11 cellular contexts compared by ENCODE assay signal in genomic region chr12:19946549-19946948, GRCh38.
A peak's percentile ranks its signal among the peaks of the same experiment; 100 is the strongest.
DNase-seq lines count a peak whose midpoint lies in the region; ATAC-seq and TF ChIP-seq lines count a peak whose summit lies in the region.
"Had no signal": no experiment of that assay in that cellular context is flagged by ENCODE, and none has a peak within 500 bp of the region (broad histone marks: within the 10 kb centered on the region; RNA-seq: fewer than 3 reads in every experiment).

No MANE protein-coding gene starts in this region.

- no peaks in the 10 kb centered on the region for H3K4me1 ChIP-seq in mesenchymal stem cell (ENCODE audit: control insufficient read depth, insufficient read depth, low read depth, low read length)

- CTCF ChIA-PET in BJ (lab: Yijun Ruan, JAX): interaction anchor here (1.2 kb wide), 2 partner anchors 9 to 30 kb away, joined by 3 to 4 read pairs; no protein-coding TSS in a partner anchor

- H3K79me1 ChIP-seq in mesenchymal stem cell (replicated peaks; ENCODE audit: low read length, poor library complexity, severe bottlenecking): no peaks in the 10 kb centered on the region

- whole genome bisulfite sequencing in mesenchymal stem cell: 10% methylated on average over 4 of the region's 5 CpGs

- H3K36me3 ChIP-seq in BJ (ENCODE audit: control insufficient read depth, insufficient read depth, low read length): no peaks in the 10 kb centered on the region
- no peaks in the 10 kb centered on the region for H3K36me3 ChIP-seq in mesenchymal stem cell (ENCODE audit: control insufficient read depth in 1 of 2, insufficient read depth in 2 of 2, low read depth in 1 of 2, low read length in 2 of 2)

- H2BK5ac ChIP-seq in mesenchymal stem cell (ENCODE audit: low read depth, low read length, poor library complexity, severe bottlenecking): no peak overlapping the region

- peak overlapping the region; percentile 4 for H3K4me2 ChIP-seq in mesenchymal stem cell (ENCODE audit: low read length, poor library complexity, severe bottlenecking)

- H3K27me3 ChIP-seq in BJ (ENCODE audit: control insufficient read depth, insufficient read depth, low read length): no peaks in the 10 kb centered on the region
- H3K27me3 ChIP-seq in mesenchymal stem cell (ENCODE audit: control insufficient read depth in 1 of 2, insufficient read depth in 1 of 2, low read length in 2 of 2): no peaks in the 10 kb centered on the region

- no peak overlapping the region for H3K14ac ChIP-seq in mesenchymal stem cell (ENCODE audit: low read length in 2 of 2)

- no peak overlapping the region for H3K23ac ChIP-seq in mesenchymal stem cell (ENCODE audit: low read length in 2 of 2)

- ATAC-seq in GM18511 (IDR thresholded peaks at IDR 0.05; ENCODE audit: unreplicated experiment): no peak
- no peak for ATAC-seq in GM18870 (IDR thresholded peaks at IDR 0.05; ENCODE audit: unreplicated experiment)

- H3K4me3 ChIP-seq in BJ (ENCODE audit: low read depth, low read length): no peak overlapping the region
- peak overlapping the region in 1 of 2 experiments; percentile 30 for H3K4me3 ChIP-seq in mesenchymal stem cell (ENCODE audit: insufficient read depth in 1 of 2, low read depth in 1 of 2, low read length in 2 of 2)

- H3K4ac ChIP-seq in mesenchymal stem cell (ENCODE audit: low read depth in 1 of 2, low read length in 2 of 2): no peak overlapping the region

- POLR2A ChIA-PET in BJ (lab: Charles Lee): interaction anchor here (0.6 kb wide), 3 partner anchors 32 to 1219 kb away, joined by 3 to 4 read pairs (median 3); no protein-coding TSS in a partner anchor

- H3K9ac ChIP-seq in mesenchymal stem cell (ENCODE audit: low read length): peak overlapping the region; percentile 50

- no peak overlapping the region for H4K8ac ChIP-seq in mesenchymal stem cell (ENCODE audit: low read length)

- H2AFZ ChIP-seq in mesenchymal stem cell (ENCODE audit: low read depth, low read length): no peak overlapping the region

- no peak overlapping the region for H2BK12ac ChIP-seq in mesenchymal stem cell (ENCODE audit: low read length in 2 of 2)

- peak overlapping the region; percentile 48 for H3K27ac ChIP-seq in mesenchymal stem cell (ENCODE audit: low read length, poor library complexity, severe bottlenecking)

- H3K18ac ChIP-seq in mesenchymal stem cell (ENCODE audit: low read depth in 1 of 2, low read length in 2 of 2): no peak overlapping the region

- H2BK120ac ChIP-seq in mesenchymal stem cell (ENCODE audit: low read depth, low read length): no peak overlapping the region

- no peak overlapping the region for H2AK5ac ChIP-seq in mesenchymal stem cell (ENCODE audit: low read length, severe bottlenecking)

- no peak overlapping the region for H2BK15ac ChIP-seq in mesenchymal stem cell (ENCODE audit: low read depth, poor library complexity, severe bottlenecking)

- DNase-seq in BJ (ENCODE audit: low read depth): peak; percentile 82
- DNase-seq in NCI-H446 (lab: John Stamatoyannopoulos, UW): peak; percentile 87 to 92
- peak; percentile 94 for DNase-seq in dedifferentiated amniotic fluid mesenchymal stem cell (ENCODE audit: extremely low spot score)
- peak; percentile 96 for DNase-seq in mesenchymal stem cell
- no peak for DNase-seq in DMS153 treated with DMSO at 0.1 percent for 48 hours (lab: John Stamatoyannopoulos, UW; ENCODE audit: unreplicated experiment)
- no peak for DNase-seq in GDM1 (lab: John Stamatoyannopoulos, UW)
- DNase-seq: activated CD4-positive, CD25-positive, alpha-beta regulatory T cell treated with anti-CD3 and anti-CD28 coated beads, Interleukin-2, amount 50 U/mL, for 72 hours; hippocampal formation; nucleus accumbens had no signal

- no peak overlapping the region for H4K91ac ChIP-seq in mesenchymal stem cell (ENCODE audit: low read length)

- no peaks in the 10 kb centered on the region for H3K9me3 ChIP-seq in mesenchymal stem cell (ENCODE audit: control insufficient read depth, low read length)

- TF ChIP-seq CTCF in BJ (IDR thresholded peaks at IDR 0.05; ENCODE audit: insufficient read depth, low read depth, low read length): no peak

Comparison
In these comparisons a context has a peak if more than half of its experiments do, and no peak if none do; other contexts are left out.
1. DNase-seq: peak in BJ (single experiment), NCI-H446 (2 of 2), dedifferentiated amniotic fluid mesenchymal stem cell (single experiment) and mesenchymal stem cell (single experiment); none in DMS153 treated with DMSO at 0.1 percent for 48 hours (single experiment) and GDM1 (single experiment).